8 cellular contexts compared by ENCODE assay signal in genomic region chr10:87861566-87861952, GRCh38. TPM values are rescaled to one million over a fixed set of nuclear protein-coding genes. Genes with fewer than 3 reads are reported as not detected.
DNase-seq lines count a peak whose midpoint lies in the region; ATAC-seq, FAIRE-seq and TF ChIP-seq lines count a peak whose summit lies in the region.

No MANE protein-coding gene starts in this region.

- peaks cover 2% of the 10 kb centered on the region for H3K36me3 Mint-ChIP-seq in activated naive CD4-positive, alpha-beta T cell treated with anti-CD3 and anti-CD28 coated beads, Interleukin-2, amount 50 U/mL, for 24 hours

- DNase-seq in DND-41 (peak; percentile 27), IMR-90 (peak; percentile 89), heart left ventricle (peak; percentile 71 to 92 (median 85)), pancreas (peak; percentile 81 to 90 (median 84)), UCSD-AML1 (lab: John Stamatoyannopoulos, UW; ENCODE audit: unreplicated experiment) (no peak), NCI-H1694 treated with DMSO at 0.1 percent for 48 hours (lab: John Stamatoyannopoulos, UW) (no peak)

- no TSS peak for BruUV-seq in IMR-90 (replicated peaks; lab: Mats Ljungman, UMichigan)

- peak overlapping the region; percentile 48; the same call in 1 of the 3 replicates for H2BK15ac ChIP-seq in IMR-90 (ENCODE audit: low read depth, low read length)

- peak overlapping the region; percentile 58 to 73; a peak in 3 of 4 replicates for H3K4me3 ChIP-seq in DND-41 (ENCODE audit: low read depth in 1 of 2, low read length in 2 of 2)
- H3K4me3 ChIP-seq in IMR-90 (ENCODE audit: insufficient read depth, low read depth, low read length), result peak overlapping the region; percentile 73
- peak overlapping the region; percentile 63 to 95 (median 80) for H3K4me3 ChIP-seq in heart left ventricle
- H3K4me3 ChIP-seq in pancreas, result peak overlapping the region; percentile 77 to 99 (median 91)

- peak overlapping the region; percentile 96 for H3K27ac Mint-ChIP-seq in activated naive CD4-positive, alpha-beta T cell treated with anti-CD3 and anti-CD28 coated beads, Interleukin-2, amount 50 U/mL, for 24 hours

- H3K27ac ChIP-seq in DND-41 (ENCODE audit: low read length) (peak overlapping the region; percentile 97), IMR-90 (ENCODE audit: insufficient read depth, low read length) (peak overlapping the region; percentile 76), heart left ventricle (peak overlapping the region; percentile 95 to 99 (median 97)), pancreas (peak overlapping the region; percentile 80 to 98 (median 95))

- no peak for FAIRE-seq in pancreas (lab: Jason Lieb, UNC)

- H2AFZ ChIP-seq in DND-41 (ENCODE audit: low read depth, low read length) (peak overlapping the region; percentile 83), IMR-90 (replicated peaks; ENCODE audit: low read length, poor library complexity) (peak overlapping the region; percentile 99)

- H4K20me1 ChIP-seq in DND-41 (ENCODE audit: insufficient read depth, low read length) (peaks cover 24% of the 10 kb centered on the region; the same call in 1 of the 2 replicates), IMR-90 (ENCODE audit: insufficient read depth, low read length) (peaks cover 23% of the 10 kb centered on the region; the same call in 1 of the 2 replicates)

- H3K4ac ChIP-seq in IMR-90 (ENCODE audit: low read depth, low read length), result peak overlapping the region; percentile 70

- H3K9me3 ChIP-seq in DND-41 (ENCODE audit: insufficient read depth, low read length, severe bottlenecking) (no peaks in the 10 kb centered on the region), IMR-90 (ENCODE audit: control insufficient read depth, insufficient read depth, low read length) (no peaks in the 10 kb centered on the region), heart left ventricle (no peaks in the 10 kb centered on the region), pancreas (no peaks in the 10 kb centered on the region)

- intact Hi-C loops in IMR-90 (cut with micrococcal nuclease), result loop anchor here (5.0 to 10.0 kb wide), 6 partner anchors 76 to 413 kb away; no protein-coding TSS in a partner anchor
- intact Hi-C loops in heart left ventricle (cut with DNase I), result loop anchor here (2.0 to 10.0 kb wide), 20 partner anchors 43 to 691 kb away; partner anchors contain the start of gene ATAD1 (in 1 of the 10)
- intact Hi-C loops in pancreas (cut with DNase I), result no loop called here

- ATAC-seq in DND-41 (ENCODE audit: insufficient read depth, low read depth) (no peak), GM21381 (IDR thresholded peaks at IDR 0.05; ENCODE audit: unreplicated experiment) (peak; percentile 6), IMR-90 (ENCODE audit: low read depth) (peak; percentile 9), heart left ventricle (peak; percentile 62 to 75 (median 66)), pancreas (peak; percentile 38 to 62 (median 52))

- H3K4me3 Mint-ChIP-seq in activated naive CD4-positive, alpha-beta T cell treated with anti-CD3 and anti-CD28 coated beads, Interleukin-2, amount 50 U/mL, for 24 hours, result peak overlapping the region; percentile 97

- H2AK9ac ChIP-seq in IMR-90 (replicated peaks; ENCODE audit: low read depth, low read length, poor library complexity), result peak overlapping the region; percentile 95

- peak overlapping the region; percentile 12; the same call in 1 of the 2 replicates for H2BK20ac ChIP-seq in IMR-90 (ENCODE audit: low read depth, low read length)

- H3K79me1 ChIP-seq in IMR-90 (ENCODE audit: low read depth in 1 of 2, low read length in 2 of 2), result peaks cover 0 to 6% of the 10 kb centered on the region in 2 experiments; a peak in 1 of 4 replicates

- CTCF ChIA-PET in IMR-90 (lab: Yijun Ruan, JAX), result interaction anchor here (1.3 kb wide), 1 partner anchor 86 kb away, joined by 4 read pairs; no protein-coding TSS in a partner anchor

- H3K4me1 Mint-ChIP-seq in activated naive CD4-positive, alpha-beta T cell treated with anti-CD3 and anti-CD28 coated beads, Interleukin-2, amount 50 U/mL, for 24 hours, result peaks cover 31% of the 10 kb centered on the region

- H3K9me1 ChIP-seq in IMR-90 (ENCODE audit: insufficient read depth, low read length), result no peaks in the 10 kb centered on the region

- H3K56ac ChIP-seq in IMR-90 (ENCODE audit: extremely low read depth, insufficient read depth, low read length), result no peak overlapping the region

- no peak for TF ChIP-seq CTCF in DND-41 (IDR thresholded peaks at IDR 0.05; ENCODE audit: borderline replicate concordance, extremely low read depth, low read length, poor library complexity, severe bottlenecking)
- TF ChIP-seq CTCF in IMR-90 (conservative IDR thresholded peaks at IDR 0.05; ENCODE audit: low read depth, low read length), result peak; percentile 45
- peak in 5 of 12 donors; percentile 10 to 45 (median 18) for TF ChIP-seq CTCF in heart left ventricle (IDR thresholded peaks at IDR 0.05)
- no peak for TF ChIP-seq CTCF in pancreas (IDR thresholded peaks at IDR 0.05)

- peak; percentile 62 for TF ChIP-seq RAD21 in IMR-90 (IDR thresholded peaks at IDR 0.05; ENCODE audit: low read length)

- H4K8ac ChIP-seq in IMR-90 (ENCODE audit: low read depth in 2 of 2, low read length in 2 of 2), result peak overlapping the region; percentile 65 to 90

- H3K18ac ChIP-seq in IMR-90 (ENCODE audit: low read depth, low read length), result peak overlapping the region; percentile 26

- H4K5ac ChIP-seq in IMR-90 (ENCODE audit: low read depth, low read length), result peak overlapping the region; percentile 7

- peak overlapping the region; percentile 62 for H2BK120ac ChIP-seq in IMR-90 (ENCODE audit: low read depth, low read length)

- H3K23ac ChIP-seq in IMR-90 (ENCODE audit: low read depth, low read length), result peak overlapping the region; percentile 91; the same call in 1 of the 2 replicates

- dilution Hi-C loops in IMR-90 (cut with HindIII; ENCODE audit: low sequenced_read_pairs, unreplicated experiment), result no loop called here

- in situ Hi-C loops in IMR-90 (cut with MboI; ENCODE audit: low sequenced_read_pairs), result loop anchor here (5.0 kb wide), 1 partner anchor 526 kb away; no protein-coding TSS in a partner anchor

- no peaks in the 10 kb centered on the region for H3K9me3 Mint-ChIP-seq in activated naive CD4-positive, alpha-beta T cell treated with anti-CD3 and anti-CD28 coated beads, Interleukin-2, amount 50 U/mL, for 24 hours

- POLR2A ChIA-PET in IMR-90 (lab: Charles Lee; ENCODE audit: unreplicated experiment), result interaction anchor here (1.2 kb wide), 1 partner anchor 527 kb away, joined by 3 read pairs; no protein-coding TSS in a partner anchor

- H3K79me2 ChIP-seq in DND-41 (ENCODE audit: insufficient read depth, low read length), result peaks cover 49% of the 10 kb centered on the region

- WGBS in IMR-90 (ENCODE audit: extremely low coverage in 2 of 2, insufficient read length in 1 of 2), 2 experiments, result 4% methylated on average over 7 of the region's 16 CpGs; no CpG with 5 or more reads in 1 of the 2 experiments
- WGBS in heart left ventricle, 4 donors, result 2 to 9% (median 6%) methylated on average over 10 to 16 of the region's 16 CpGs
- WGBS in pancreas, 2 donors, result 2 to 3% methylated on average over 16 of the region's 16 CpGs

- peak overlapping the region; percentile 66 for H3K14ac ChIP-seq in IMR-90 (replicated peaks; ENCODE audit: low read depth, low read length)

- no peaks in the 10 kb centered on the region for H3K27me3 Mint-ChIP-seq in activated naive CD4-positive, alpha-beta T cell treated with anti-CD3 and anti-CD28 coated beads, Interleukin-2, amount 50 U/mL, for 24 hours

- peak overlapping the region; percentile 89 for H3K4me2 ChIP-seq in DND-41 (ENCODE audit: insufficient read depth, low read length)
- H3K4me2 ChIP-seq in IMR-90 (ENCODE audit: low read depth, low read length), result peak overlapping the region; percentile 75

- H3K36me3 ChIP-seq in DND-41 (ENCODE audit: insufficient read depth, low read length) (peaks cover 10% of the 10 kb centered on the region; the same call in 1 of the 2 replicates), IMR-90 (ENCODE audit: control insufficient read depth, insufficient read depth, low read length) (no peaks in the 10 kb centered on the region), heart left ventricle (no peaks in the 10 kb centered on the region), pancreas (no peaks in the 10 kb centered on the region)

- H3K9ac ChIP-seq in DND-41 (ENCODE audit: low read depth, low read length), result peak overlapping the region; percentile 82
- peak overlapping the region; percentile 60 for H3K9ac ChIP-seq in IMR-90 (ENCODE audit: low read depth, low read length)

- H4K91ac ChIP-seq in IMR-90 (ENCODE audit: insufficient read depth, low read depth, low read length), result peak overlapping the region; percentile 88

- peak overlapping the region; percentile 70 for H2BK5ac ChIP-seq in IMR-90 (ENCODE audit: low read depth, low read length, poor library complexity, severe bottlenecking)

- H2AK5ac ChIP-seq in IMR-90 (ENCODE audit: low read depth, low read length), result peak overlapping the region; percentile 59

- H3K4me1 ChIP-seq in DND-41 (ENCODE audit: insufficient read depth, low read length) (peaks cover 23% of the 10 kb centered on the region), IMR-90 (ENCODE audit: control insufficient read depth, insufficient read depth, low read length) (no peaks in the 10 kb centered on the region), heart left ventricle (peaks cover 0 to 20% (median 14%) of the 10 kb centered on the region in 12 donors), pancreas (peaks cover 4 to 11% (median 7%) of the 10 kb centered on the region in 3 donors)

- TF ChIP-seq POLR2A in IMR-90 (IDR thresholded peaks at IDR 0.05; ENCODE audit: low read depth, low read length), result peak; percentile 4; the same call in 1 of the 2 replicates
- peak in 1 of 2 donors; percentile 11 for TF ChIP-seq POLR2A in heart left ventricle (IDR thresholded peaks at IDR 0.05)

- H3K27me3 ChIP-seq in DND-41 (ENCODE audit: insufficient read depth, low read length, poor library complexity), result no peaks in the 10 kb centered on the region
- H3K27me3 ChIP-seq in IMR-90 (ENCODE audit: control insufficient read depth, insufficient read depth, low read length), result no peaks in the 10 kb centered on the region
- no peaks in the 10 kb centered on the region for H3K27me3 ChIP-seq in heart left ventricle
- no peaks in the 10 kb centered on the region for H3K27me3 ChIP-seq in pancreas

RNA-seq across cellular contexts. Expression of gene KLLN, which starts 1.8 kb away (rescaled TPM):
- total RNA-seq in IMR-90 (2012; rRNA removed) (0.36 and 0.56 TPM in 2 replicates), heart left ventricle (under 1 TPM; 0.13 to 0.57 (median 0.43) TPM), pancreas (under 1 TPM; 0.09 to 0.35 (median 0.26) TPM)
- polyA plus RNA-seq in IMR-90 (2012; rRNA removed) (0.26 and 0.36 TPM in 2 replicates), heart left ventricle (under 1 TPM; 0.19 to 0.26 TPM), pancreas (under 1 TPM; 0.23 TPM)
- 0.22 and 0.39 TPM in 2 replicates for polyA plus RNA-seq in IMR-90 (2012; cell fraction: cytosol; rRNA removed)
- polyA plus RNA-seq in IMR-90 (2012; cell fraction: nucleus; rRNA removed; ENCODE audit: low replicate concordance), result 0.11 and 0.18 TPM in 2 replicates

RNA-seq across cellular contexts. Expression of gene PTEN, which starts 1.9 kb away (rescaled TPM):
- total RNA-seq in IMR-90 (2012; rRNA removed), result 38.9 and 88.0 TPM in 2 replicates
- polyA plus RNA-seq in IMR-90 (2012; rRNA removed), result 12.0 and 14.5 TPM in 2 replicates
- 2.1 and 2.9 TPM in 2 replicates for polyA plus RNA-seq in IMR-90 (2012; cell fraction: cytosol; rRNA removed)
- polyA plus RNA-seq in IMR-90 (2012; cell fraction: nucleus; rRNA removed; ENCODE audit: low replicate concordance), result 2.0 and 15.2 TPM in 2 replicates
- total RNA-seq in heart left ventricle, result 10 to 100 TPM; 47.5 to 77.7 (median 60.3) TPM
- polyA plus RNA-seq in heart left ventricle, result 10 to 100 TPM; 20.1 to 33.1 TPM
- 10 to 100 TPM; 30.6 to 64.1 (median 46.0) TPM for total RNA-seq in pancreas
- polyA plus RNA-seq in pancreas, result 10 to 100 TPM; 19.2 to 19.3 TPM

RNA-seq across cellular contexts. Expression of gene ATAD1, which starts 43.5 kb away (rescaled TPM):
- total RNA-seq in IMR-90 (2012; rRNA removed) (21.9 and 41.4 TPM in 2 replicates), heart left ventricle (100 to 1,000 TPM in 4 of 9 donors, 10 to 100 TPM in 5; 64.8 to 115 (median 87.5) TPM), pancreas (10 to 100 TPM; 12.8 to 23.4 (median 18.1) TPM)
- polyA plus RNA-seq in IMR-90 (2012; rRNA removed) (11.7 and 12.7 TPM in 2 replicates), heart left ventricle (10 to 100 TPM; 17.5 to 49.0 TPM), pancreas (10 to 100 TPM in 1 of 2 donors, 1 to 10 TPM in 1; 3.6 to 11.8 TPM)
- polyA plus RNA-seq in IMR-90 (2012; cell fraction: cytosol; rRNA removed), result 1.2 and 1.5 TPM in 2 replicates
- polyA plus RNA-seq in IMR-90 (2012; cell fraction: nucleus; rRNA removed; ENCODE audit: low replicate concordance), result 0.53 and 6.8 TPM in 2 replicates

Comparison
In these comparisons a context has a peak if more than half of its experiments do, and no peak if none do; other contexts are left out.
1. DNase-seq: peak in DND-41 (single experiment), IMR-90 (single experiment), heart left ventricle (5 of 5) and pancreas (6 of 6); none in UCSD-AML1 (single experiment) and NCI-H1694 treated with DMSO at 0.1 percent for 48 hours (single experiment).
2. intact Hi-C loops: an anchor here in IMR-90 (5.0 to 10.0 kb wide) and heart left ventricle (2.0 to 10.0 kb wide); none called in pancreas.
3. Peak in every context shown above with its lines, with median percentiles within 50 percentile points of each other: H3K27ac ChIP-seq and H3K4me3 ChIP-seq.